8 cellular contexts compared by ENCODE assay signal in genomic region chr5:175775416-175775815, GRCh38.
"Had no signal": no experiment of that assay in that cellular context is flagged by ENCODE, and none has a peak within 500 bp of the region (broad histone marks: within the 10 kb centered on the region; RNA-seq: fewer than 3 reads in every experiment).

No MANE protein-coding gene starts in this region.

- H3K36me3 Mint-ChIP-seq: IgD-negative memory B cell had no signal

- H3K27ac Mint-ChIP-seq: GM23338, HFFc6, IgD-negative memory B cell had no signal

- H3K36me3 ChIP-seq: HAP-1 had no signal

- H3K4me3 Mint-ChIP-seq: GM23338, HFFc6 had no signal

- H3K9me3 ChIP-seq: HAP-1 had no signal

- DNase-seq: H7, HFFc6, KG1 had no signal

- H3K9me3 Mint-ChIP-seq: GM23338, HFFc6 had no signal

- H3K27ac ChIP-seq: HL-60 had no signal

- H3K4me3 ChIP-seq: GM23338, HAP-1 had no signal

- H3K4me2 ChIP-seq: GM23338 had no signal

- H2AFZ ChIP-seq: GM23338 had no signal

- ATAC-seq: GM23338, HCT116 had no signal

- H3K4me1 ChIP-seq: HAP-1 had no signal
